In the genomic region with DNA sequence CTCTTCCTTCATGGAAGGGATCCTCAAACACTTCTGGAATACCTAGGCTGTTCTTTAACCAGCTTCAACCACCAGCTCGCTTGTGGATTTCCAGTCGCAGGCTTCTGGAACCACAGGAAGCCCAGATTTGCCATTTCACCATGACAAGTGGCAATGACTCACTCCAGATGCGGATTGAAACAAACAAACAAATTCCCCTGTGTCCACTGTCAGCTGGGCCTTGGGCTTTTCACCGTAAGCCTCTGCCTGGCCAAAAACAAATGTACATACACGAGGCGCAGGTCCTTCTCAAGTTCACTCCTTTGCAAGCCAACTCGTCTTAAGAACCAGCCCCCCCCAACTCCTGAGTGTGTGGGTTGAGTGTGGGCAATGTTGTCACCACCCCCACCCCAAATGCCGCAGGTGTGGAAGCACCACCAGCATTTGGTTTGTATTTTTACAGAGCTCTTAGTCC, we compare ENCODE assay signal across 8 cellular contexts. TPM values are rescaled to one million over a fixed set of nuclear protein-coding genes. Genes with fewer than 3 reads are reported as not detected.
A peak's percentile ranks its signal among the peaks of the same experiment; 100 is the strongest.
DNase-seq lines count a peak whose midpoint lies in the region; ATAC-seq and TF ChIP-seq lines count a peak whose summit lies in the region.

No MANE protein-coding gene starts in this region.

- no peaks in the 10 kb centered on the region for H3K27me3 Mint-ChIP-seq in T-cell

- POLR2A ChIA-PET in T-cell (lab: Charles Lee), result interaction anchor here (0.6 to 1.0 kb wide), 7 partner anchors 28 to 1798 kb away, joined by 3 to 13 read pairs (median 5); no protein-coding TSS in a partner anchor

- no peak for ATAC-seq in T-cell (replicated peaks in 1 of 4)
- no peak for ATAC-seq in GM18870 (IDR thresholded peaks at IDR 0.05; ENCODE audit: unreplicated experiment)

- peaks cover 5% of the 10 kb centered on the region for H3K36me3 ChIP-seq in rectal smooth muscle tissue (ENCODE audit: control insufficient read depth, insufficient read depth, low read length)

- peak overlapping the region; percentile 22 for H3K4me3 ChIP-seq in rectal smooth muscle tissue (ENCODE audit: low read length)

- no peaks in the 10 kb centered on the region for H3K9me3 Mint-ChIP-seq in T-cell

- H3K9ac ChIP-seq in rectal smooth muscle tissue (ENCODE audit: low read length), result no peak overlapping the region

- peak overlapping the region; percentile 17 for H3K27ac ChIP-seq in rectal smooth muscle tissue (ENCODE audit: low read depth, low read length)

- CTCF ChIA-PET in T-cell (lab: Charles Lee), result interaction anchor here (0.6 to 7.7 kb wide), 10 partner anchors 9 to 1793 kb away, joined by 3 to 377 read pairs (median 5); a partner anchor contains a TSS

- H3K27ac Mint-ChIP-seq in T-cell, result no peak overlapping the region

- peaks cover 31 to 46% (median 38%) of the 10 kb centered on the region in 3 donors for H3K4me1 Mint-ChIP-seq in T-cell

- H3K4me3 Mint-ChIP-seq in T-cell, result peak overlapping the region; percentile 95 to 98 (median 98)

- H3K36me3 Mint-ChIP-seq in T-cell, result peaks cover 15% of the 10 kb centered on the region

- TF ChIP-seq CTCF in GM10266 (IDR thresholded peaks at IDR 0.05; ENCODE audit: control insufficient read depth, insufficient read depth, low read depth, missing control alignments), result no peak

- H3K27me3 ChIP-seq in rectal smooth muscle tissue (ENCODE audit: control insufficient read depth, insufficient read depth, low read length), result no peaks in the 10 kb centered on the region

- DNase-seq in ELR (ENCODE audit: low read depth) (peak; percentile 72), T-cell (no peak), fibroblast of peridontal ligament (ENCODE audit: extremely low read depth) (peak; percentile 72), LoVo (ENCODE audit: low spot score) (no peak), SKM-1 (lab: John Stamatoyannopoulos, UW; ENCODE audit: unreplicated experiment) (no peak), GM10266 (ENCODE audit: extremely low spot score) (no peak)

- peaks cover 24% of the 10 kb centered on the region for H3K4me1 ChIP-seq in rectal smooth muscle tissue (ENCODE audit: control insufficient read depth, insufficient read depth, low read length)

RNA-seq across cellular contexts. Expression of a gene that starts 8.8 kb away (rescaled TPM):
- total RNA-seq in T-cell, result 10 to 100 TPM; 16.8 to 31.1 (median 27.7) TPM

RNA-seq across cellular contexts. Expression of a gene that starts 34.1 kb away (rescaled TPM):
- total RNA-seq in T-cell, result not detected

Comparison
In these comparisons a context has a peak if more than half of its experiments do, and no peak if none do; other contexts are left out.
1. DNase-seq: peak in ELR (single experiment) and fibroblast of peridontal ligament (single experiment); none in T-cell (0 of 34), LoVo (single experiment), SKM-1 (single experiment) and GM10266 (single experiment).